15 cellular contexts compared by ENCODE assay signal in the genomic region with DNA sequence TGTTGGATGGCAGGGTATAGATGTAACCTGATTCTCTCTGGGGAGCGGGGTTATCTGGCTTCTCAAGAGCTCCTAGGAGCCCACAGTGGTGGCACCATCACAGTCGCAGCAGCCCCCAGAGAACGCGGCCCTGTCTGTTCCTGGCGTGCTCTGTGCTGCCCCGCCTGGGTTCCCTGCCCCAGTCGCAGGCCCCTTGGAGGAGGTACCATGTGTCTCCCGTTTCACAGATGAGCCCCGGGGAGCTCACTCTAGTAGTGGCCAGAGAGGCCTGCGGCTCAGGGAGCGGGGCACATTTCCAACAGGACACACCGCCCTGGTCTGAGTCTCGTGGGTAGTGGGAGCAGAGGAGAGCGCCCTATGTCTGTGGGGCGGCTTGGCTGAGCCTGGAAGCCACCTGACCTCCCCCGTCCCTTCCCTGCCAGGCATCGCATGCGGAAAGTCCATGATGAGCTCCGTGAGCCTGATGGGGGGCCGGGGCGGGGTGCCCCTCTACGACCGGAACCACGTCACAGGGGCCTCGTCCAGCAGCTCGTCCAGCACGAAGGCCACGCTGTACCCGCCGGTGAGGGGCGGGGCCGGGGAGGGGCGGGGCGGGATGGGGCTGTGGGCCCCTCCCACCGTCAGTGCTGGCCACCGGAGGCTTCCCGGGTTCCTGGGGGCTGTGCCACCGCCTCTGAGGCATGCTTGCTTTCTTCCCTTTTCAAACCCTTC. TPM values are rescaled to one million over a fixed set of nuclear protein-coding genes. Genes with fewer than 3 reads are reported as not detected.
A peak's percentile ranks its signal among the peaks of the same experiment; 100 is the strongest.
DNase-seq lines count a peak whose midpoint lies in the region.
"Had no signal": no experiment of that assay in that cellular context is flagged by ENCODE, and none has a peak within 500 bp of the region (broad histone marks: within the 10 kb centered on the region; RNA-seq: fewer than 3 reads in every experiment).

No MANE protein-coding gene starts in this region.

- no peak overlapping the region for H3K4me3 ChIP-seq in duodenal mucosa (ENCODE audit: low read depth in 1 of 2, low read length in 2 of 2)
- H3K4me3 ChIP-seq in mesendoderm (ENCODE audit: low read length): no peak overlapping the region
- no peak overlapping the region for H3K4me3 ChIP-seq in urinary bladder (ENCODE audit: low read depth, low read length)
- H3K4me3 ChIP-seq: suprapubic skin had no signal

- H2BK120ac ChIP-seq in mesendoderm (ENCODE audit: low read depth, low read length): no peak overlapping the region

- H3K36me3 ChIP-seq in duodenal mucosa (ENCODE audit: control insufficient read depth in 1 of 2, insufficient read depth in 2 of 2, low read length in 2 of 2) (peaks cover 14 to 69% of the 10 kb centered on the region in 2 donors), mesendoderm (ENCODE audit: control insufficient read depth, insufficient read depth, low read length) (no peaks in the 10 kb centered on the region), urinary bladder (ENCODE audit: insufficient read depth) (no peaks in the 10 kb centered on the region)

- no peaks in the 10 kb centered on the region for H3K79me2 ChIP-seq in mesendoderm (ENCODE audit: control insufficient read depth, insufficient read depth, low read length)

- no peak overlapping the region for H2BK5ac ChIP-seq in mesendoderm (ENCODE audit: low read length)

- H3K4me2 ChIP-seq in mesendoderm (ENCODE audit: low read length): no peak overlapping the region

- no peak overlapping the region for H2BK15ac ChIP-seq in mesendoderm (replicated peaks; ENCODE audit: low read depth)

- WGBS in mesendoderm (ENCODE audit: extremely low coverage, insufficient coverage, low lambda C conversion rate): no CpG with 5 or more reads among the region's 38 CpGs
- 60% methylated on average over 38 of the region's 38 CpGs for WGBS in urinary bladder

- H3K9me3 ChIP-seq in duodenal mucosa (ENCODE audit: control insufficient read depth in 1 of 2, low read length in 2 of 2): no peaks in the 10 kb centered on the region
- H3K9me3 ChIP-seq: suprapubic skin had no signal

- H2AK5ac ChIP-seq in mesendoderm (ENCODE audit: low read length): no peak overlapping the region

- H3K27ac ChIP-seq in duodenal mucosa (ENCODE audit: low read depth, low read length) (peak overlapping the region; percentile 20), mesendoderm (ENCODE audit: low read depth, low read length) (no peak overlapping the region), urinary bladder (ENCODE audit: low read depth) (peak overlapping the region; percentile 72)
- H3K27ac ChIP-seq: suprapubic skin, WERI-Rb-1 had no signal

- H3K27me3 ChIP-seq in duodenal mucosa (ENCODE audit: control insufficient read depth in 1 of 2, insufficient read depth in 2 of 2, low read length in 2 of 2) (no peaks in the 10 kb centered on the region), mesendoderm (ENCODE audit: insufficient read depth, low read length, poor library complexity) (no peaks in the 10 kb centered on the region)
- H3K27me3 ChIP-seq: suprapubic skin had no signal

- H3K18ac ChIP-seq in mesendoderm (ENCODE audit: low read length): no peak overlapping the region

- in situ Hi-C loops in KBM-7 (cut with MboI; ENCODE audit: low pct_unique_long_range_greater_than_20kb, low sequenced_read_pairs): no loop called here

- H4K5ac ChIP-seq in mesendoderm (ENCODE audit: low read length): no peak overlapping the region

- H3K4ac ChIP-seq in mesendoderm (ENCODE audit: low read depth, low read length): no peak overlapping the region

- DNase-seq in NCI-H2171 treated with DMSO at 0.1 percent for 48 hours (lab: John Stamatoyannopoulos, UW) (peak; percentile 58), mesendoderm (no peak), KBM-7 (no peak), NCI-H2081 treated with DMSO at 0.1 percent for 48 hours (lab: John Stamatoyannopoulos, UW) (no peak), DMS153 (lab: John Stamatoyannopoulos, UW) (no peak)
- DNase-seq: activated CD4-positive, alpha-beta memory T cell treated with anti-CD3 and anti-CD28 coated beads for 36 hours; activated T-cell treated with anti-CD3 and anti-CD28 coated beads, Interleukin-2, amount 50 U/mL, for 24 hours; C1 segment of cervical spinal cord; naive B cell; NCI-H1694 treated with DMSO at 0.1 percent for 48 hours; small intestine; WERI-Rb-1 had no signal

- no peaks in the 10 kb centered on the region for H3K79me1 ChIP-seq in mesendoderm (ENCODE audit: low read length)

- no peak overlapping the region for H4K8ac ChIP-seq in mesendoderm (ENCODE audit: low read depth, low read length)

- H3K4me1 ChIP-seq in duodenal mucosa (ENCODE audit: control insufficient read depth in 1 of 2, insufficient read depth in 2 of 2, low read length in 2 of 2) (no peaks in the 10 kb centered on the region), mesendoderm (ENCODE audit: control insufficient read depth, low read depth, low read length) (no peaks in the 10 kb centered on the region), urinary bladder (ENCODE audit: insufficient read depth) (no peaks in the 10 kb centered on the region)

- H3K9ac ChIP-seq in duodenal mucosa (ENCODE audit: low read depth in 1 of 2, low read length in 2 of 2): no peak overlapping the region
- H3K9ac ChIP-seq in mesendoderm (ENCODE audit: low read length): no peak overlapping the region

- no peak overlapping the region for H3K23ac ChIP-seq in mesendoderm (ENCODE audit: low read length)

- H3K56ac ChIP-seq in mesendoderm (ENCODE audit: low read length): peak overlapping the region; percentile 30

RNA-seq across cellular contexts. Expression of gene PPP6R3, which starts 21.0 kb away (rescaled TPM):
- polyA plus RNA-seq in mesendoderm (2013, experiment 1 of 2): 92.3 TPM
- 93.3 TPM for polyA plus RNA-seq in mesendoderm (2013, experiment 2 of 2)
- 288 TPM for total RNA-seq in urinary bladder
- polyA plus RNA-seq in urinary bladder: 46.8 TPM
